ENCODE assay signal across 13 cellular contexts in genomic region chr1:27576846-27577245, GRCh38. TPM values are rescaled to one million over a fixed set of nuclear protein-coding genes. Genes with fewer than 3 reads are reported as not detected.
A peak's percentile ranks its signal among the peaks of the same experiment; 100 is the strongest.
DNase-seq lines count a peak whose midpoint lies in the region; ATAC-seq, FAIRE-seq and TF ChIP-seq lines count a peak whose summit lies in the region.
"Had no signal": no experiment of that assay in that cellular context is flagged by ENCODE, and none has a peak within 500 bp of the region (broad histone marks: within the 10 kb centered on the region; RNA-seq: fewer than 3 reads in every experiment).

No MANE protein-coding gene starts in this region.

- H3K27me3 ChIP-seq in body of pancreas: no peaks in the 10 kb centered on the region
- H3K27me3 ChIP-seq in lower lobe of right lung (ENCODE audit: low read depth): no peaks in the 10 kb centered on the region

- no peak for DNase-seq in GM12891 (ENCODE audit: insufficient read length, low spot score)
- DNase-seq in body of pancreas: no peak
- no peak for DNase-seq in lower lobe of right lung
- no peak for DNase-seq in NCI-H2196 (lab: John Stamatoyannopoulos, UW; ENCODE audit: unreplicated experiment)
- no peak for DNase-seq in GM03348 (ENCODE audit: low spot score)
- DNase-seq in pons (ENCODE audit: low spot score): no peak
- DNase-seq: activated T-cell treated with anti-CD3 and anti-CD28 coated beads, Interleukin-2, amount 50 U/mL, for 48 hours; CD4-positive, alpha-beta memory T cell; NK-92 treated with Interleukin-12 subunit alpha and Interleukin-12 subunit beta, amount 100 ng/mL, for 24 hours; stimulated activated CD4-positive, alpha-beta T cell treated with anti-CD3 and anti-CD28 coated beads, Interleukin-2, amount 100 ng/mL, for 48 hours had no signal

- TF ChIP-seq POLR2A in GM12891 (IDR thresholded peaks at IDR 0.05; ENCODE audit: low read depth, low read length): no peak
- no peak for TF ChIP-seq POLR2A in body of pancreas (IDR thresholded peaks at IDR 0.05)

- no peak overlapping the region for H3K4me3 ChIP-seq in body of pancreas
- H3K4me3 ChIP-seq in lower lobe of right lung: no peak overlapping the region
- H3K4me3 ChIP-seq in skin epidermis: no peak overlapping the region

- H3K27ac ChIP-seq in body of pancreas (peak overlapping the region; percentile 95 to 98 (median 97)), lower lobe of right lung (peak overlapping the region; percentile 87), skin epidermis (peak overlapping the region in 11 of 21 experiments; percentile 5 to 91 (median 69))

- intact Hi-C loops in body of pancreas (cut with DNase I): no loop called here
- intact Hi-C loops in lower lobe of right lung (cut with DNase I): no loop called here

- no peak for TF ChIP-seq CTCF in body of pancreas (IDR thresholded peaks at IDR 0.05)
- TF ChIP-seq CTCF in lower lobe of right lung (IDR thresholded peaks at IDR 0.05): no peak

- 70 to 77% methylated on average over 5 to 7 of the region's 7 CpGs for WGBS in body of pancreas, 2 donors

- peaks cover 49% of the 10 kb centered on the region for H3K4me1 ChIP-seq in body of pancreas
- H3K4me1 ChIP-seq in lower lobe of right lung: peaks cover 67% of the 10 kb centered on the region

- no peak for ATAC-seq in body of pancreas
- ATAC-seq in lower lobe of right lung: no peak
- no peak for ATAC-seq in GM21825 (IDR thresholded peaks at IDR 0.05; ENCODE audit: unreplicated experiment)

- H3K9me3 ChIP-seq in body of pancreas: no peaks in the 10 kb centered on the region
- H3K9me3 ChIP-seq in lower lobe of right lung: no peaks in the 10 kb centered on the region

- no peaks in the 10 kb centered on the region for H3K36me3 ChIP-seq in body of pancreas (replicated peaks in 1 of 2; ENCODE audit: insufficient read depth in 1 of 2, low read depth in 2 of 2)
- no peaks in the 10 kb centered on the region for H3K36me3 ChIP-seq in lower lobe of right lung

- peak; percentile 65 for FAIRE-seq in GM12891 (lab: Jason Lieb, UNC)
- FAIRE-seq: frontal cortex had no signal

TF ChIP-seq in GM12891, 5 proteins besides CTCF, POLR2A, EP300 and RAD21:
- TF ChIP-seq TAF1 (IDR thresholded peaks at IDR 0.05; ENCODE audit: low read depth, low read length) (no peak), PAX5 (IDR thresholded peaks at IDR 0.05; ENCODE audit: insufficient read depth, low read length, severe bottlenecking) (no peak), POLR2AphosphoS5 (IDR thresholded peaks at IDR 0.05; ENCODE audit: low read depth, low read length) (no peak), SPI1 (IDR thresholded peaks at IDR 0.05; ENCODE audit: low read depth, low read length) (no peak), POU2F2 (IDR thresholded peaks at IDR 0.05; ENCODE audit: low read depth, low read length) (no peak)

RNA-seq across cellular contexts. Expression of gene AHDC1, which starts 27.1 kb away (rescaled TPM):
- 6.8 TPM for polyA plus RNA-seq in GM12891 (2012; ENCODE audit: low read depth, missing spikeins)
- 10 to 100 TPM; 13.5 to 14.2 TPM for total RNA-seq in body of pancreas
- 23.7 TPM for total RNA-seq in lower lobe of right lung

RNA-seq across cellular contexts. Expression of gene FGR, which starts 58.1 kb away (rescaled TPM):
- 57.1 TPM for polyA plus RNA-seq in GM12891 (2012; ENCODE audit: low read depth, missing spikeins)
- total RNA-seq in body of pancreas: 1 to 10 TPM; 3.0 to 5.4 TPM
- total RNA-seq in lower lobe of right lung: 193 TPM

Comparison
In these comparisons a context has a peak if more than half of its experiments do, and no peak if none do; other contexts are left out.
1. RNA of gene FGR, which starts 58.1 kb away (total RNA-seq): 193 TPM in lower lobe of right lung (single experiment); 3.0 to 5.4 TPM in body of pancreas; every median in the first group is over 10 times any median in the second.
2. Peak in every context shown above with its lines, with median percentiles within 50 percentile points of each other: H3K27ac ChIP-seq.